ENCODE assay signal across 11 cellular contexts in genomic region chr6:78835817-78836216, GRCh38. TPM values are rescaled to one million over a fixed set of nuclear protein-coding genes. Genes with fewer than 3 reads are reported as not detected.
DNase-seq lines count a peak whose midpoint lies in the region; ATAC-seq and TF ChIP-seq lines count a peak whose summit lies in the region.
"Had no signal": no experiment of that assay in that cellular context is flagged by ENCODE, and none has a peak within 500 bp of the region (broad histone marks: within the 10 kb centered on the region; RNA-seq: fewer than 3 reads in every experiment).

No MANE protein-coding gene starts in this region.

- H3K4me2 ChIP-seq in PC-3 (ENCODE audit: low read length) = no peak overlapping the region
- H3K4me2 ChIP-seq: KMS-11 had no signal

- H4K20me1 ChIP-seq in PC-3 (ENCODE audit: low read length) = no peaks in the 10 kb centered on the region

- H3K27me3 ChIP-seq in left ventricle myocardium inferior (ENCODE audit: low read depth) (no peaks in the 10 kb centered on the region), PC-3 (ENCODE audit: low read length) (no peaks in the 10 kb centered on the region)

- BruUV-seq in PC-3 (replicated peaks; lab: Mats Ljungman, UMichigan) = no TSS peak

- H3K4me1 ChIP-seq in left ventricle myocardium inferior (peaks cover 13% of the 10 kb centered on the region), PC-3 (ENCODE audit: insufficient read depth, low read length) (no peaks in the 10 kb centered on the region)

- H3F3A ChIP-seq in PC-3 (ENCODE audit: low read length, unreplicated experiment) = no peaks in the 10 kb centered on the region

- H3K9ac ChIP-seq in PC-3 (ENCODE audit: low read length) = no peak overlapping the region
- H3K9ac ChIP-seq: KMS-11 had no signal

- TF ChIP-seq CTCF in left ventricle myocardium inferior (IDR thresholded peaks at IDR 0.05; ENCODE audit: borderline replicate concordance) (peak; percentile 37), PC-3 (conservative IDR thresholded peaks at IDR 0.05; ENCODE audit: low read depth, low read length) (peak; percentile 31; the same call in 1 of the 2 replicates), fibroblast of pulmonary artery (IDR thresholded peaks at IDR 0.05; ENCODE audit: low read length, missing control alignments) (peak; percentile 22), lower leg skin (IDR thresholded peaks at IDR 0.05) (no peak)

- H2AFZ ChIP-seq in PC-3 (ENCODE audit: low read length) = no peak overlapping the region

- no peaks in the 10 kb centered on the region for H3K79me2 ChIP-seq in PC-3 (ENCODE audit: low read length)

- H3K9me2 ChIP-seq in PC-3 (replicated peaks; ENCODE audit: low read length) = no peaks in the 10 kb centered on the region

- POLR2A ChIA-PET in PC-3 (lab: Charles Lee; ENCODE audit: unreplicated experiment) = no interaction called here

- H3K9me3 ChIP-seq in left ventricle myocardium inferior (replicated peaks) (no peaks in the 10 kb centered on the region), PC-3 (ENCODE audit: low read length) (no peaks in the 10 kb centered on the region)

- intact Hi-C loops in left ventricle myocardium inferior (cut with micrococcal nuclease) (no loop called here), Right ventricle myocardium superior (cut with DNase I) (no loop called here), PC-3 (cut with micrococcal nuclease) (loop anchor here (10.0 kb wide), 2 partner anchors 401 to 1091 kb away; no protein-coding TSS in a partner anchor), lower leg skin (cut with DNase I; ENCODE audit: low total_unique reads) (no loop called here)

- no peak for TF ChIP-seq POLR2A in lower leg skin (IDR thresholded peaks at IDR 0.05)

- no peak for DNase-seq in left ventricle myocardium inferior
- DNase-seq in Right ventricle myocardium superior = no peak
- peak; percentile 35 for DNase-seq in PC-3
- peak; percentile 31 for DNase-seq in fibroblast of pulmonary artery (ENCODE audit: low read depth)
- no peak for DNase-seq in GOT3 (lab: John Stamatoyannopoulos, UW)
- no peak for DNase-seq in lower leg skin (ENCODE audit: low spot score in 2 of 2)
- DNase-seq: mesendoderm; stimulated activated CD4-positive, alpha-beta T cell treated with anti-CD3 and anti-CD28 coated beads, Interleukin-2, amount 100 ng/mL, for 24 hours had no signal

- H3K4me3 ChIP-seq in left ventricle myocardium inferior (no peak overlapping the region), PC-3 (ENCODE audit: low read length) (no peak overlapping the region), fibroblast of pulmonary artery (replicated peaks; ENCODE audit: low read depth, low read length) (no peak overlapping the region), lower leg skin (ENCODE audit: low read depth, poor library complexity, severe bottlenecking) (no peak overlapping the region)

- no peak for ATAC-seq in Right ventricle myocardium superior (ENCODE audit: poor library complexity)
- ATAC-seq in PC-3 = no peak
- no peak for ATAC-seq in GM19035 (IDR thresholded peaks at IDR 0.05; ENCODE audit: unreplicated experiment)
- no peak for ATAC-seq in HG03280 (IDR thresholded peaks at IDR 0.05; ENCODE audit: unreplicated experiment)

- CTCF ChIA-PET in PC-3 (lab: Charles Lee) = no interaction called here

- H3K36me3 ChIP-seq in left ventricle myocardium inferior (no peaks in the 10 kb centered on the region), PC-3 (ENCODE audit: low read depth, low read length) (no peaks in the 10 kb centered on the region)

- H3K27ac ChIP-seq in left ventricle myocardium inferior (replicated peaks) = no peak overlapping the region
- no peak overlapping the region for H3K27ac ChIP-seq in PC-3 (ENCODE audit: low read length)
- H3K27ac ChIP-seq: KMS-11 had no signal

RNA-seq across cellular contexts. Expression of gene IRAK1BP1, which starts 31.5 kb away (rescaled TPM):
- total RNA-seq in left ventricle myocardium inferior (4.7 TPM), Right ventricle myocardium superior (4.4 TPM), PC-3 (2014; rRNA removed) (1.8 and 3.4 TPM in 2 replicates), lower leg skin (1 to 10 TPM; 1.3 to 4.8 (median 3.2) TPM)

Comparison
In these comparisons a context has a peak if more than half of its experiments do, and no peak if none do; other contexts are left out.
1. DNase-seq: peak in PC-3 (single experiment) and fibroblast of pulmonary artery (single experiment); none in left ventricle myocardium inferior (single experiment), Right ventricle myocardium superior (single experiment), GOT3 (single experiment) and lower leg skin (0 of 2).
2. CTCF ChIP-seq: peak in left ventricle myocardium inferior (single experiment), PC-3 (single experiment) and fibroblast of pulmonary artery (single experiment); none in lower leg skin (0 of 3).